In genomic region chr9:78021692-78022091, GRCh38 we compare ENCODE assay signal across 13 cellular contexts. TPM values are rescaled to one million over a fixed set of nuclear protein-coding genes. Genes with fewer than 3 reads are reported as not detected.
DNase-seq lines count a peak whose midpoint lies in the region; ATAC-seq and TF ChIP-seq lines count a peak whose summit lies in the region.
"Had no signal": no experiment of that assay in that cellular context is flagged by ENCODE, and none has a peak within 500 bp of the region (broad histone marks: within the 10 kb centered on the region; RNA-seq: fewer than 3 reads in every experiment).

No MANE protein-coding gene starts in this region.

- H3K4me1 ChIP-seq in transverse colon: peaks cover 12 to 84% (median 54%) of the 10 kb centered on the region in 4 donors
- H3K4me1 ChIP-seq in HAP-1: peaks cover 22% of the 10 kb centered on the region

- H3K27me3 ChIP-seq in dorsolateral prefrontal cortex (no peaks in the 10 kb centered on the region), transverse colon (no peaks in the 10 kb centered on the region), HAP-1 (ENCODE audit: low read depth) (no peaks in the 10 kb centered on the region)

- in situ Hi-C loops in transverse colon (cut with MboI; ENCODE audit: low pct_ligation_motif_present in 1 of 4, low pct_unique_long_range_greater_than_20kb in 1 of 4, low sequenced_read_pairs in 3 of 4): no loop called here
- in situ Hi-C loops in HAP-1 (cut with MboI; ENCODE audit: low sequenced_read_pairs): no loop called here

- no peaks in the 10 kb centered on the region for H3K27me3 Mint-ChIP-seq in activated CD4-positive, alpha-beta T cell treated with anti-CD3 and anti-CD28 coated beads, Interleukin-2, amount 10 ng/mL, durations not matched to agents 24 days and 14 days

- peak overlapping the region; percentile 10 for H3K4me3 Mint-ChIP-seq in activated CD4-positive, alpha-beta T cell treated with anti-CD3 and anti-CD28 coated beads, Interleukin-2, amount 10 ng/mL, durations not matched to agents 24 days and 14 days
- H3K4me3 Mint-ChIP-seq: memory B cell had no signal

- H3K9me3 ChIP-seq in transverse colon (no peaks in the 10 kb centered on the region), HAP-1 (no peaks in the 10 kb centered on the region)

- 48% methylated on average over 7 to 8 of the region's 8 CpGs for whole genome bisulfite sequencing in transverse colon (ENCODE audit: low coverage in 1 of 2), 2 donors

- ATAC-seq in GM21619 (IDR thresholded peaks at IDR 0.05; ENCODE audit: unreplicated experiment) (no peak), HG03135 (IDR thresholded peaks at IDR 0.05; ENCODE audit: unreplicated experiment) (no peak)

- intact Hi-C loops in activated CD4-positive, alpha-beta T cell treated with anti-CD3 and anti-CD28 coated beads, Interleukin-2, amount 10 ng/mL, durations not matched to agents 24 days and 14 days (cut with micrococcal nuclease): no loop called here
- intact Hi-C loops in dorsolateral prefrontal cortex (cut with DNase I): loop anchor here in 1 of 2 donors (2.0 kb wide), 1 partner anchor 41 kb away; no protein-coding TSS in a partner anchor
- intact Hi-C loops in transverse colon (cut with DNase I; ENCODE audit: low total_unique reads): no loop called here

- peaks cover 37% of the 10 kb centered on the region for H3K4me1 Mint-ChIP-seq in activated CD4-positive, alpha-beta T cell treated with anti-CD3 and anti-CD28 coated beads, Interleukin-2, amount 10 ng/mL, durations not matched to agents 24 days and 14 days

- H3K27ac ChIP-seq in dorsolateral prefrontal cortex (peak overlapping the region in 48 of 59 donors; percentile 6 to 98 (median 58)), transverse colon (peak overlapping the region; percentile 21 to 78 (median 66))

- TF ChIP-seq EP300 in transverse colon (IDR thresholded peaks at IDR 0.05; ENCODE audit: low read depth): no peak

- TF ChIP-seq POLR2A in transverse colon (IDR thresholded peaks at IDR 0.05): no peak

- no peak for DNase-seq in activated CD4-positive, alpha-beta T cell treated with anti-CD3 and anti-CD28 coated beads, Interleukin-2, amount 10 ng/mL, durations not matched to agents 24 days and 14 days
- DNase-seq in activated CD4-positive, alpha-beta T cell treated with anti-CD3 and anti-CD28 coated beads, Interleukin-2, amount 50 U/mL, for 48 hours: no peak
- no peak for DNase-seq in dorsolateral prefrontal cortex
- peak; percentile 65 for DNase-seq in medulla oblongata (ENCODE audit: extremely low spot score)
- peak; percentile 60 for DNase-seq in transverse colon
- no peak for DNase-seq in HAP-1 (ENCODE audit: low spot score in 2 of 2)
- DNase-seq: EL; NCI-H1092 treated with DMSO at 0.1 percent for 48 hours; stimulated activated CD4-positive, alpha-beta T cell treated with anti-CD3 and anti-CD28 coated beads, Interleukin-15, amount 100 ng/mL, for 24 hours had no signal

- peak overlapping the region; percentile 20 for H3K27ac Mint-ChIP-seq in activated CD4-positive, alpha-beta T cell treated with anti-CD3 and anti-CD28 coated beads, Interleukin-2, amount 10 ng/mL, durations not matched to agents 24 days and 14 days
- H3K27ac Mint-ChIP-seq: memory B cell had no signal

- H3K9me3 Mint-ChIP-seq in activated CD4-positive, alpha-beta T cell treated with anti-CD3 and anti-CD28 coated beads, Interleukin-2, amount 10 ng/mL, durations not matched to agents 24 days and 14 days: no peaks in the 10 kb centered on the region
- H3K9me3 Mint-ChIP-seq: memory B cell; T-helper 2 cell treated with Interferon-gamma antibody and Interleukin-4, amounts not matched to agents 5 μg/mL and 100 μg/mL, for 36 hours had no signal

- H3K36me3 Mint-ChIP-seq in activated CD4-positive, alpha-beta T cell treated with anti-CD3 and anti-CD28 coated beads, Interleukin-2, amount 10 ng/mL, durations not matched to agents 24 days and 14 days (ENCODE audit: low read depth): peaks cover 11% of the 10 kb centered on the region
- H3K36me3 Mint-ChIP-seq: memory B cell had no signal

- H3K4me3 ChIP-seq in dorsolateral prefrontal cortex: peak overlapping the region in 38 of 59 donors; percentile 1 to 44 (median 23)
- H3K4me3 ChIP-seq in transverse colon: peak overlapping the region in 1 of 4 donors; percentile 10
- H3K4me3 ChIP-seq in HAP-1: no peak overlapping the region

- no peaks in the 10 kb centered on the region for H3K36me3 ChIP-seq in transverse colon
- H3K36me3 ChIP-seq in HAP-1 (replicated peaks): no peaks in the 10 kb centered on the region

- TF ChIP-seq CTCF in dorsolateral prefrontal cortex (IDR thresholded peaks at IDR 0.05 in 54 of 56, conservative IDR thresholded peaks at IDR 0.05 in 2 of 56; ENCODE audit: low read depth in 1 of 56, partially characterized antibody in 56 of 56) (peak in 15 of 56 donors; percentile 8 to 25 (median 15)), transverse colon (IDR thresholded peaks at IDR 0.05) (peak in 3 of 5 experiments; percentile 8 to 26 (median 20))

RNA-seq across cellular contexts. Expression of gene GNAQ, which starts 9.9 kb away (rescaled TPM):
- 22.7 and 26.3 TPM in 2 replicates for total RNA-seq in activated CD4-positive, alpha-beta T cell treated with anti-CD3 and anti-CD28 coated beads, Interleukin-2, amount 10 ng/mL, durations not matched to agents 24 days and 14 days
- 100 to 1,000 TPM; 111 to 197 (median 146) TPM for total RNA-seq in dorsolateral prefrontal cortex
- total RNA-seq in transverse colon: 10 to 100 TPM; 36.3 to 54.9 (median 47.1) TPM

Comparison
In these comparisons a context has a peak if more than half of its experiments do, and no peak if none do; other contexts are left out.
1. DNase-seq: peak in medulla oblongata (single experiment) and transverse colon (single experiment); none in activated CD4-positive, alpha-beta T cell treated with anti-CD3 and anti-CD28 coated beads, Interleukin-2, amount 10 ng/mL, durations not matched to agents 24 days and 14 days (single experiment), activated CD4-positive, alpha-beta T cell treated with anti-CD3 and anti-CD28 coated beads, Interleukin-2, amount 50 U/mL, for 48 hours (0 of 2), dorsolateral prefrontal cortex (0 of 10) and HAP-1 (0 of 2).